Comparison of ENCODE assay signal across 1 cellular context in the genomic region with DNA sequence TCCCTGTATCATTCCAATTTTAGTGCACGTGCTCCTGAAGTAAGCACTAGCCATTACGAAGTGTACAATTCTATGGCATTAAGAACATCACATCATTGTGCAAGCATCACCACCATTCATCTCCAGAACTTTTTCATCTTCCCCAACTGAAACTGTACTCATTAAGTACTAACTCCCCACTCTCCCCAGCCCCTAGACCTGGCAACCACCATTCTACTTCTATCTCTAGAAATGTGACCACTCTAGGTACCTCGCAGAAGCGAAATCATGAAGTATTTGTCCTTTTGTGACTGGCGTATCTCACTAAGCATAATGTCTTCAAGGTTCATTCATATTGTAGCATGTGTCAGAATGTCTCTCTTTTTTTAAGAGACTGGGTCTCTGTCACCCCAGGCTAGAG.
TF ChIP-seq lines count a peak whose summit lies in the region.

No MANE protein-coding gene starts in this region.

TF ChIP-seq in WTC11, 78 proteins besides CTCF, POLR2A, EP300 and RAD21 (continued from another document):
- TF ChIP-seq, protein P1, sequence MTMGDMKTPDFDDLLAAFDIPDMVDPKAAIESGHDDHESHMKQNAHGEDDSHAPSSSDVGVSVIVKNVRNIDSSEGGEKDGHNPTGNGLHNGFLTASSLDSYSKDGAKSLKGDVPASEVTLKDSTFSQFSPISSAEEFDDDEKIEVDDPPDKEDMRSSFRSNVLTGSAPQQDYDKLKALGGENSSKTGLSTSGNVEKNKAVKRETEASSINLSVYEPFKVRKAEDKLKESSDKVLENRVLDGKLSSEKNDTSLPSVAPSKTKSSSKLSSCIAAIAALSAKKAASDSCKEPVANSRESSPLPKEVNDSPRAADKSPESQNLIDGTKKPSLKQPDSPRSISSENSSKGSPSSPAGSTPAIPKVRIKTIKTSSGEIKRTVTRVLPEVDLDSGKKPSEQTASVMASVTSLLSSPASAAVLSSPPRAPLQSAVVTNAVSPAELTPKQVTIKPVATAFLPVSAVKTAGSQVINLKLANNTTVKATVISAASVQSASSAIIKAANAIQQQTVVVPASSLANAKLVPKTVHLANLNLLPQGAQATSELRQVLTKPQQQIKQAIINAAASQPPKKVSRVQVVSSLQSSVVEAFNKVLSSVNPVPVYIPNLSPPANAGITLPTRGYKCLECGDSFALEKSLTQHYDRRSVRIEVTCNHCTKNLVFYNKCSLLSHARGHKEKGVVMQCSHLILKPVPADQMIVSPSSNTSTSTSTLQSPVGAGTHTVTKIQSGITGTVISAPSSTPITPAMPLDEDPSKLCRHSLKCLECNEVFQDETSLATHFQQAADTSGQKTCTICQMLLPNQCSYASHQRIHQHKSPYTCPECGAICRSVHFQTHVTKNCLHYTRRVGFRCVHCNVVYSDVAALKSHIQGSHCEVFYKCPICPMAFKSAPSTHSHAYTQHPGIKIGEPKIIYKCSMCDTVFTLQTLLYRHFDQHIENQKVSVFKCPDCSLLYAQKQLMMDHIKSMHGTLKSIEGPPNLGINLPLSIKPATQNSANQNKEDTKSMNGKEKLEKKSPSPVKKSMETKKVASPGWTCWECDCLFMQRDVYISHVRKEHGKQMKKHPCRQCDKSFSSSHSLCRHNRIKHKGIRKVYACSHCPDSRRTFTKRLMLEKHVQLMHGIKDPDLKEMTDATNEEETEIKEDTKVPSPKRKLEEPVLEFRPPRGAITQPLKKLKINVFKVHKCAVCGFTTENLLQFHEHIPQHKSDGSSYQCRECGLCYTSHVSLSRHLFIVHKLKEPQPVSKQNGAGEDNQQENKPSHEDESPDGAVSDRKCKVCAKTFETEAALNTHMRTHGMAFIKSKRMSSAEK (CRISPR knock-in tag; IDR thresholded peaks at IDR 0.05; ENCODE audit: borderline replicate concordance), result no peak
- TF ChIP-seq, protein P2, sequence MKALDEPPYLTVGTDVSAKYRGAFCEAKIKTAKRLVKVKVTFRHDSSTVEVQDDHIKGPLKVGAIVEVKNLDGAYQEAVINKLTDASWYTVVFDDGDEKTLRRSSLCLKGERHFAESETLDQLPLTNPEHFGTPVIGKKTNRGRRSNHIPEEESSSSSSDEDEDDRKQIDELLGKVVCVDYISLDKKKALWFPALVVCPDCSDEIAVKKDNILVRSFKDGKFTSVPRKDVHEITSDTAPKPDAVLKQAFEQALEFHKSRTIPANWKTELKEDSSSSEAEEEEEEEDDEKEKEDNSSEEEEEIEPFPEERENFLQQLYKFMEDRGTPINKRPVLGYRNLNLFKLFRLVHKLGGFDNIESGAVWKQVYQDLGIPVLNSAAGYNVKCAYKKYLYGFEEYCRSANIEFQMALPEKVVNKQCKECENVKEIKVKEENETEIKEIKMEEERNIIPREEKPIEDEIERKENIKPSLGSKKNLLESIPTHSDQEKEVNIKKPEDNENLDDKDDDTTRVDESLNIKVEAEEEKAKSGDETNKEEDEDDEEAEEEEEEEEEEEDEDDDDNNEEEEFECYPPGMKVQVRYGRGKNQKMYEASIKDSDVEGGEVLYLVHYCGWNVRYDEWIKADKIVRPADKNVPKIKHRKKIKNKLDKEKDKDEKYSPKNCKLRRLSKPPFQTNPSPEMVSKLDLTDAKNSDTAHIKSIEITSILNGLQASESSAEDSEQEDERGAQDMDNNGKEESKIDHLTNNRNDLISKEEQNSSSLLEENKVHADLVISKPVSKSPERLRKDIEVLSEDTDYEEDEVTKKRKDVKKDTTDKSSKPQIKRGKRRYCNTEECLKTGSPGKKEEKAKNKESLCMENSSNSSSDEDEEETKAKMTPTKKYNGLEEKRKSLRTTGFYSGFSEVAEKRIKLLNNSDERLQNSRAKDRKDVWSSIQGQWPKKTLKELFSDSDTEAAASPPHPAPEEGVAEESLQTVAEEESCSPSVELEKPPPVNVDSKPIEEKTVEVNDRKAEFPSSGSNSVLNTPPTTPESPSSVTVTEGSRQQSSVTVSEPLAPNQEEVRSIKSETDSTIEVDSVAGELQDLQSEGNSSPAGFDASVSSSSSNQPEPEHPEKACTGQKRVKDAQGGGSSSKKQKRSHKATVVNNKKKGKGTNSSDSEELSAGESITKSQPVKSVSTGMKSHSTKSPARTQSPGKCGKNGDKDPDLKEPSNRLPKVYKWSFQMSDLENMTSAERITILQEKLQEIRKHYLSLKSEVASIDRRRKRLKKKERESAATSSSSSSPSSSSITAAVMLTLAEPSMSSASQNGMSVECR (CRISPR knock-in tag; IDR thresholded peaks at IDR 0.05; ENCODE audit: borderline replicate concordance), result no peak
- TF ChIP-seq, protein P3, sequence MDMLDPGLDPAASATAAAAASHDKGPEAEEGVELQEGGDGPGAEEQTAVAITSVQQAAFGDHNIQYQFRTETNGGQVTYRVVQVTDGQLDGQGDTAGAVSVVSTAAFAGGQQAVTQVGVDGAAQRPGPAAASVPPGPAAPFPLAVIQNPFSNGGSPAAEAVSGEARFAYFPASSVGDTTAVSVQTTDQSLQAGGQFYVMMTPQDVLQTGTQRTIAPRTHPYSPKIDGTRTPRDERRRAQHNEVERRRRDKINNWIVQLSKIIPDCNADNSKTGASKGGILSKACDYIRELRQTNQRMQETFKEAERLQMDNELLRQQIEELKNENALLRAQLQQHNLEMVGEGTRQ (CRISPR knock-in tag; IDR thresholded peaks at IDR 0.05), result no peak
- no peak for TF ChIP-seq RORB (CRISPR knock-in tag; IDR thresholded peaks at IDR 0.05)
- TF ChIP-seq NR1H2 (CRISPR knock-in tag; IDR thresholded peaks at IDR 0.05), result no peak
- TF ChIP-seq, protein P4, sequence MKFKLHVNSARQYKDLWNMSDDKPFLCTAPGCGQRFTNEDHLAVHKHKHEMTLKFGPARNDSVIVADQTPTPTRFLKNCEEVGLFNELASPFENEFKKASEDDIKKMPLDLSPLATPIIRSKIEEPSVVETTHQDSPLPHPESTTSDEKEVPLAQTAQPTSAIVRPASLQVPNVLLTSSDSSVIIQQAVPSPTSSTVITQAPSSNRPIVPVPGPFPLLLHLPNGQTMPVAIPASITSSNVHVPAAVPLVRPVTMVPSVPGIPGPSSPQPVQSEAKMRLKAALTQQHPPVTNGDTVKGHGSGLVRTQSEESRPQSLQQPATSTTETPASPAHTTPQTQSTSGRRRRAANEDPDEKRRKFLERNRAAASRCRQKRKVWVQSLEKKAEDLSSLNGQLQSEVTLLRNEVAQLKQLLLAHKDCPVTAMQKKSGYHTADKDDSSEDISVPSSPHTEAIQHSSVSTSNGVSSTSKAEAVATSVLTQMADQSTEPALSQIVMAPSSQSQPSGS (CRISPR knock-in tag; IDR thresholded peaks at IDR 0.05; ENCODE audit: borderline replicate concordance, low read depth), result no peak
